In genomic region chr15:78739996-78740903, GRCh38 we compare ENCODE assay signal across 9 cellular contexts.
DNase-seq lines count a peak whose midpoint lies in the region; ATAC-seq and TF ChIP-seq lines count a peak whose summit lies in the region.
"Had no signal": no experiment of that assay in that cellular context is flagged by ENCODE, and none has a peak within 500 bp of the region (broad histone marks: within the 10 kb centered on the region; RNA-seq: fewer than 3 reads in every experiment).

No MANE protein-coding gene starts in this region.

- no peaks in the 10 kb centered on the region for H3K36me3 Mint-ChIP-seq in CD8-positive, alpha-beta T cell
- H3K36me3 Mint-ChIP-seq: IgD-negative memory B cell had no signal

- peak; percentile 34 for TF ChIP-seq CTCF in CD8-positive, alpha-beta T cell (IDR thresholded peaks at IDR 0.05)
- peak; percentile 16 to 59 for TF ChIP-seq CTCF in right atrium auricular region (IDR thresholded peaks at IDR 0.05)

- no peaks in the 10 kb centered on the region for H3K9me3 Mint-ChIP-seq in CD8-positive, alpha-beta T cell
- H3K9me3 Mint-ChIP-seq: IgD-negative memory B cell had no signal

- no peaks in the 10 kb centered on the region for H3K4me1 ChIP-seq in CD8-positive, alpha-beta T cell (ENCODE audit: insufficient read depth, low read length)
- H3K4me1 ChIP-seq in GM23248 (ENCODE audit: insufficient read depth): no peaks in the 10 kb centered on the region
- peaks cover 0 to 7% of the 10 kb centered on the region in 2 donors for H3K4me1 ChIP-seq in right atrium auricular region

- no peak overlapping the region for H2AFZ ChIP-seq in GM23248

- peaks cover 6% of the 10 kb centered on the region for H3K27me3 Mint-ChIP-seq in CD8-positive, alpha-beta T cell (ENCODE audit: low read depth)

- intact Hi-C loops in CD8-positive, alpha-beta T cell (cut with DNase I, micrococcal nuclease): no loop called here

- H3K36me3 ChIP-seq in CD8-positive, alpha-beta T cell (ENCODE audit: insufficient read depth, low read length): no peaks in the 10 kb centered on the region
- H3K36me3 ChIP-seq in GM23248 (ENCODE audit: low read depth) (no peaks in the 10 kb centered on the region), right atrium auricular region (no peaks in the 10 kb centered on the region)

- H3K4me3 Mint-ChIP-seq in CD8-positive, alpha-beta T cell: no peak overlapping the region

- H3K27ac Mint-ChIP-seq in CD8-positive, alpha-beta T cell: no peak overlapping the region

- DNase-seq in CD8-positive, alpha-beta T cell: peak in 4 of 7 experiments; percentile 34 to 50 (median 43)
- DNase-seq in GM23248 (peak; percentile 74), NCI-H774 (lab: John Stamatoyannopoulos, UW) (peak; percentile 65), right atrium auricular region (ENCODE audit: low spot score) (peak; percentile 55), HPDE6-E6E7 (ENCODE audit: extremely low spot score) (no peak)
- DNase-seq in activated T-cell treated with anti-CD3 and anti-CD28 coated beads, Interleukin-2, amount 50 U/mL, for 48 hours: peak; percentile 79 to 85
- peak; percentile 65 for DNase-seq in stimulated activated CD4-positive, alpha-beta T cell treated with anti-CD3 and anti-CD28 coated beads, Interleukin-4, amount 100 ng/mL, for 1 hour

- H3K79me2 ChIP-seq in GM23248 (ENCODE audit: insufficient read depth): no peaks in the 10 kb centered on the region

- H3K27me3 ChIP-seq in CD8-positive, alpha-beta T cell (ENCODE audit: insufficient read depth, low read length): no peaks in the 10 kb centered on the region
- peaks cover 11% of the 10 kb centered on the region; the same call in 1 of the 2 replicates for H3K27me3 ChIP-seq in GM23248 (replicated peaks; ENCODE audit: insufficient read depth)
- H3K27me3 ChIP-seq in right atrium auricular region: no peaks in the 10 kb centered on the region

- H4K20me1 ChIP-seq in GM23248 (ENCODE audit: insufficient read depth): no peaks in the 10 kb centered on the region

- H3K4me2 ChIP-seq in GM23248 (ENCODE audit: unreplicated experiment): no peak overlapping the region

- H3K9me3 ChIP-seq in CD8-positive, alpha-beta T cell (ENCODE audit: low read length): no peaks in the 10 kb centered on the region
- H3K9me3 ChIP-seq in GM23248 (ENCODE audit: low read depth): no peaks in the 10 kb centered on the region
- no peaks in the 10 kb centered on the region for H3K9me3 ChIP-seq in right atrium auricular region

- no peaks in the 10 kb centered on the region for H3K9me2 ChIP-seq in GM23248 (ENCODE audit: insufficient read depth)

- POLR2A ChIA-PET in CD8-positive, alpha-beta T cell (lab: Charles Lee): no interaction called here

- no peak overlapping the region for H3K27ac ChIP-seq in CD8-positive, alpha-beta T cell (ENCODE audit: low read depth, low read length)
- H3K27ac ChIP-seq in GM23248: no peak overlapping the region
- no peak overlapping the region for H3K27ac ChIP-seq in right atrium auricular region

- no peak overlapping the region for H3K4me3 ChIP-seq in CD8-positive, alpha-beta T cell (ENCODE audit: low read depth, low read length)
- no peak overlapping the region for H3K4me3 ChIP-seq in GM23248
- H3K4me3 ChIP-seq in right atrium auricular region: no peak overlapping the region

- in situ Hi-C loops in GM23248 (cut with MboI): no loop called here

- CTCF ChIA-PET in CD8-positive, alpha-beta T cell (lab: Charles Lee): interaction anchor here (1.1 to 1.3 kb wide), 4 partner anchors 11 to 72 kb away, joined by 3 to 4 read pairs (median 3); no protein-coding TSS in a partner anchor

- no peak overlapping the region for H3K9ac ChIP-seq in GM23248

- 30 to 41% methylated on average over 17 to 23 of the region's 23 CpGs for WGBS in GM23248 (ENCODE audit: low coverage in 1 of 2, low lambda C conversion rate in 2 of 2, missing lambda C conversion rate in 2 of 2), 2 experiments

- no peaks in the 10 kb centered on the region for H3K4me1 Mint-ChIP-seq in CD8-positive, alpha-beta T cell (ENCODE audit: low read depth)

- H3F3A ChIP-seq in GM23248 (ENCODE audit: insufficient read depth): no peaks in the 10 kb centered on the region

- peak; percentile 38 for ATAC-seq in CD8-positive, alpha-beta T cell
- no peak for ATAC-seq in HG03460 (IDR thresholded peaks at IDR 0.05; ENCODE audit: unreplicated experiment)
